ENCODE assay signal across 20 cellular contexts in genomic region chr2:43183743-43184142, GRCh38. TPM values are rescaled to one million over a fixed set of nuclear protein-coding genes. Genes with fewer than 3 reads are reported as not detected.
DNase-seq lines count a peak whose midpoint lies in the region; ATAC-seq and TF ChIP-seq lines count a peak whose summit lies in the region.
"Had no signal": no experiment of that assay in that cellular context is flagged by ENCODE, and none has a peak within 500 bp of the region (broad histone marks: within the 10 kb centered on the region; RNA-seq: fewer than 3 reads in every experiment).

No MANE protein-coding gene starts in this region.

- no peak for TF ChIP-seq POLR2A in breast epithelium (IDR thresholded peaks at IDR 0.05)
- no peak for TF ChIP-seq POLR2A in upper lobe of left lung (IDR thresholded peaks at IDR 0.05)

- TF ChIP-seq CTCF in MCF 10A (IDR thresholded peaks at IDR 0.05; ENCODE audit: unreplicated experiment) (no peak), breast epithelium (IDR thresholded peaks at IDR 0.05) (no peak), endodermal cell (conservative IDR thresholded peaks at IDR 0.05) (no peak), upper lobe of left lung (IDR thresholded peaks at IDR 0.05) (no peak)

- no peak for TF ChIP-seq EP300 in upper lobe of left lung (IDR thresholded peaks at IDR 0.05)

- no TSS peak for BruUV-seq in MCF 10A (replicated peaks; lab: Mats Ljungman, UMichigan)

- H3K27me3 Mint-ChIP-seq in MCF 10A (ENCODE audit: insufficient read depth, unreplicated experiment) (no peaks in the 10 kb centered on the region), endodermal cell (ENCODE audit: insufficient read depth) (no peaks in the 10 kb centered on the region)
- no peaks in the 10 kb centered on the region for H3K27me3 Mint-ChIP-seq in stimulated activated naive B cell treated with anti-CD40 and anti-IgM and Interleukin-4, amounts not matched to agents 10 μg/mL and 1 μg/mL and 100 μg/mL, for 72 hours

- no peak for ATAC-seq in stimulated activated effector memory CD8-positive, alpha-beta T cell treated with anti-CD3 and anti-CD28 coated beads, Interleukin-12 subunit alpha, Interleukin-12 subunit beta, amount 100 ng/mL, for 72 hours
- no peak for ATAC-seq in stimulated activated naive B cell treated with anti-CD40 and anti-IgM and Interleukin-4, amounts not matched to agents 10 μg/mL and 1 μg/mL and 100 μg/mL, for 72 hours (replicated peaks)
- ATAC-seq in upper lobe of left lung (ENCODE audit: low FRiP score in 2 of 2), result no peak
- ATAC-seq: gastrocnemius medialis had no signal

- CTCF ChIA-PET in MCF 10A (lab: Yijun Ruan, JAX), result no interaction called here

- WGBS in endodermal cell (ENCODE audit: insufficient coverage in 1 of 2, insufficient read length in 1 of 2), 2 experiments, result 60 to 68% methylated on average over 1 to 5 of the region's 5 CpGs
- 71 to 85% methylated on average over 5 of the region's 5 CpGs for WGBS in upper lobe of left lung, 2 donors

- H3K4me1 ChIP-seq in breast epithelium, result peaks cover 0 to under 1% of the 10 kb centered on the region in 2 donors
- H3K4me1 ChIP-seq in endodermal cell (ENCODE audit: control insufficient read depth, insufficient read depth, low read length), result peaks cover 4% of the 10 kb centered on the region
- peaks cover 15 to 42% (median 26%) of the 10 kb centered on the region in 4 donors for H3K4me1 ChIP-seq in upper lobe of left lung

- H3K36me3 ChIP-seq in breast epithelium (no peaks in the 10 kb centered on the region), endodermal cell (ENCODE audit: control insufficient read depth, insufficient read depth, low read length) (no peaks in the 10 kb centered on the region), upper lobe of left lung (no peaks in the 10 kb centered on the region)
- H3K36me3 ChIP-seq: gastrocnemius medialis, ovary, right atrium auricular region, thoracic aorta had no signal

- intact Hi-C loops in MCF 10A (cut with micrococcal nuclease), result loop anchor here (1.0 kb wide), 1 partner anchor 25 kb away; no protein-coding TSS in a partner anchor
- intact Hi-C loops in breast epithelium (cut with DNase I; ENCODE audit: low total_unique reads), result no loop called here

- H3K27ac Mint-ChIP-seq in MCF 10A (ENCODE audit: low read depth, unreplicated experiment), result peak overlapping the region; percentile 92
- H3K27ac Mint-ChIP-seq in endodermal cell, result no peak overlapping the region
- peak overlapping the region; percentile 80 for H3K27ac Mint-ChIP-seq in stimulated activated effector memory CD8-positive, alpha-beta T cell treated with anti-CD3 and anti-CD28 coated beads, Interleukin-12 subunit alpha, Interleukin-12 subunit beta, amount 100 ng/mL, for 72 hours
- no peak overlapping the region for H3K27ac Mint-ChIP-seq in stimulated activated naive B cell treated with anti-CD40 and anti-IgM and Interleukin-4, amounts not matched to agents 10 μg/mL and 1 μg/mL and 100 μg/mL, for 72 hours

- POLR2A ChIA-PET in MCF 10A (lab: Yijun Ruan, JAX), result interaction anchor here (0.8 to 12.3 kb wide), 2 partner anchors 26 to 40 kb away, joined by 4 to 329 read pairs; partner anchors contain the start of gene ZFP36L2

- H3K9me3 Mint-ChIP-seq in MCF 10A (ENCODE audit: unreplicated experiment), result no peaks in the 10 kb centered on the region
- H3K9me3 Mint-ChIP-seq in endodermal cell, result no peaks in the 10 kb centered on the region
- H3K9me3 Mint-ChIP-seq in stimulated activated effector memory CD8-positive, alpha-beta T cell treated with anti-CD3 and anti-CD28 coated beads, Interleukin-12 subunit alpha, Interleukin-12 subunit beta, amount 100 ng/mL, for 72 hours, result no peaks in the 10 kb centered on the region
- no peaks in the 10 kb centered on the region for H3K9me3 Mint-ChIP-seq in stimulated activated naive B cell treated with anti-CD40 and anti-IgM and Interleukin-4, amounts not matched to agents 10 μg/mL and 1 μg/mL and 100 μg/mL, for 72 hours

- DNase-seq in MCF 10A (ENCODE audit: unreplicated experiment) (no peak), breast epithelium (ENCODE audit: low spot score in 2 of 2) (no peak), SW480 (ENCODE audit: low spot score) (peak; percentile 71), endodermal cell (peak; percentile 52), EL (no peak), upper lobe of left lung (no peak)
- DNase-seq in stimulated activated effector memory CD8-positive, alpha-beta T cell treated with anti-CD3 and anti-CD28 coated beads, Interleukin-12 subunit alpha, Interleukin-12 subunit beta, amount 100 ng/mL, for 72 hours (ENCODE audit: low spot score in 2 of 2), result no peak
- DNase-seq in stimulated activated naive B cell treated with anti-CD40 and anti-IgM and Interleukin-4, amounts not matched to agents 10 μg/mL and 1 μg/mL and 100 μg/mL, for 72 hours, result no peak
- DNase-seq: activated effector memory CD4-positive, alpha-beta T cell treated with Interleukin-2 at 50 U/mL for 16 hours; anterior cingulate cortex; caudate nucleus; dorsolateral prefrontal cortex; erythroblast; gastrocnemius medialis; NCI-H2107; NCI-H524; ovary had no signal

- H3K4me3 ChIP-seq in breast epithelium (no peak overlapping the region), endodermal cell (ENCODE audit: low read length) (no peak overlapping the region), upper lobe of left lung (no peak overlapping the region)
- H3K4me3 ChIP-seq: dorsolateral prefrontal cortex, gastrocnemius medialis, ovary, right atrium auricular region, thoracic aorta had no signal

- H3K27ac ChIP-seq in breast epithelium (no peak overlapping the region), endodermal cell (ENCODE audit: low read depth, low read length) (no peak overlapping the region), upper lobe of left lung (no peak overlapping the region)
- H3K27ac ChIP-seq: dorsolateral prefrontal cortex, ovary, right atrium auricular region, thoracic aorta had no signal

- no peak overlapping the region for H3K9ac ChIP-seq in endodermal cell (ENCODE audit: extremely low read depth, low read length, poor library complexity, severe bottlenecking)

- H3K9me3 ChIP-seq in breast epithelium, result no peaks in the 10 kb centered on the region
- no peaks in the 10 kb centered on the region for H3K9me3 ChIP-seq in endodermal cell (ENCODE audit: control insufficient read depth, low read length)
- no peaks in the 10 kb centered on the region for H3K9me3 ChIP-seq in upper lobe of left lung
- H3K9me3 ChIP-seq: gastrocnemius medialis, ovary, right atrium auricular region, thoracic aorta had no signal

- H3K4me3 Mint-ChIP-seq in MCF 10A (ENCODE audit: unreplicated experiment) (no peak overlapping the region), endodermal cell (no peak overlapping the region)
- peak overlapping the region; percentile 48 for H3K4me3 Mint-ChIP-seq in stimulated activated effector memory CD8-positive, alpha-beta T cell treated with anti-CD3 and anti-CD28 coated beads, Interleukin-12 subunit alpha, Interleukin-12 subunit beta, amount 100 ng/mL, for 72 hours
- H3K4me3 Mint-ChIP-seq in stimulated activated naive B cell treated with anti-CD40 and anti-IgM and Interleukin-4, amounts not matched to agents 10 μg/mL and 1 μg/mL and 100 μg/mL, for 72 hours, result no peak overlapping the region
- H3K4me3 Mint-ChIP-seq: CD14-positive monocyte had no signal

- no peaks in the 10 kb centered on the region for H3K27me3 ChIP-seq in breast epithelium
- no peaks in the 10 kb centered on the region for H3K27me3 ChIP-seq in endodermal cell (ENCODE audit: control insufficient read depth, insufficient read depth, low read length, poor library complexity, severe bottlenecking)
- H3K27me3 ChIP-seq in upper lobe of left lung, result no peaks in the 10 kb centered on the region
- H3K27me3 ChIP-seq: dorsolateral prefrontal cortex, gastrocnemius medialis, ovary, right atrium auricular region had no signal

- H3K36me3 Mint-ChIP-seq in MCF 10A (ENCODE audit: insufficient read depth, unreplicated experiment) (no peaks in the 10 kb centered on the region), endodermal cell (ENCODE audit: low read depth) (no peaks in the 10 kb centered on the region)
- H3K36me3 Mint-ChIP-seq in stimulated activated effector memory CD8-positive, alpha-beta T cell treated with anti-CD3 and anti-CD28 coated beads, Interleukin-12 subunit alpha, Interleukin-12 subunit beta, amount 100 ng/mL, for 72 hours, result no peaks in the 10 kb centered on the region
- peaks cover 3 to 6% of the 10 kb centered on the region in 2 donors for H3K36me3 Mint-ChIP-seq in stimulated activated naive B cell treated with anti-CD40 and anti-IgM and Interleukin-4, amounts not matched to agents 10 μg/mL and 1 μg/mL and 100 μg/mL, for 72 hours

- H3K4me1 Mint-ChIP-seq in MCF 10A (ENCODE audit: insufficient read depth, unreplicated experiment) (peaks cover 36% of the 10 kb centered on the region), endodermal cell (peaks cover 43% of the 10 kb centered on the region)
- H3K4me1 Mint-ChIP-seq in stimulated activated effector memory CD8-positive, alpha-beta T cell treated with anti-CD3 and anti-CD28 coated beads, Interleukin-12 subunit alpha, Interleukin-12 subunit beta, amount 100 ng/mL, for 72 hours, result peaks cover 54% of the 10 kb centered on the region
- peaks cover 14 to 36% of the 10 kb centered on the region in 2 donors for H3K4me1 Mint-ChIP-seq in stimulated activated naive B cell treated with anti-CD40 and anti-IgM and Interleukin-4, amounts not matched to agents 10 μg/mL and 1 μg/mL and 100 μg/mL, for 72 hours

RNA-seq across cellular contexts. Expression of gene ZFP36L2, which starts 42.7 kb away (rescaled TPM):
- 107 and 162 TPM in 2 replicates for total RNA-seq in MCF 10A (2022)
- 100 to 1,000 TPM; 111 to 155 (median 124) TPM for total RNA-seq in breast epithelium
- 100 to 1,000 TPM in 1 of 2 donors, 10 to 100 TPM in 1; 77.1 to 114 TPM for total RNA-seq in endodermal cell
- polyA plus RNA-seq in endodermal cell (2013, experiment 1 of 2), result 59.2 TPM
- polyA plus RNA-seq in endodermal cell (2013, experiment 2 of 2), result 48.7 TPM
- 100 to 1,000 TPM in 4 of 6 donors, 10 to 100 TPM in 2; 65.4 to 180 (median 127) TPM for total RNA-seq in upper lobe of left lung

Comparison
In these comparisons a context has a peak if more than half of its experiments do, and no peak if none do; other contexts are left out.
1. DNase-seq: peak in SW480 (single experiment) and endodermal cell (single experiment); none in MCF 10A (single experiment), breast epithelium (0 of 2), stimulated activated effector memory CD8-positive, alpha-beta T cell treated with anti-CD3 and anti-CD28 coated beads, Interleukin-12 subunit alpha, Interleukin-12 subunit beta, amount 100 ng/mL, for 72 hours (0 of 2), EL (single experiment), stimulated activated naive B cell treated with anti-CD40 and anti-IgM and Interleukin-4, amounts not matched to agents 10 μg/mL and 1 μg/mL and 100 μg/mL, for 72 hours (single experiment) and upper lobe of left lung (0 of 2).
2. H3K27ac Mint-ChIP-seq: peak in MCF 10A (single experiment) and stimulated activated effector memory CD8-positive, alpha-beta T cell treated with anti-CD3 and anti-CD28 coated beads, Interleukin-12 subunit alpha, Interleukin-12 subunit beta, amount 100 ng/mL, for 72 hours (single experiment); none in endodermal cell (single experiment) and stimulated activated naive B cell treated with anti-CD40 and anti-IgM and Interleukin-4, amounts not matched to agents 10 μg/mL and 1 μg/mL and 100 μg/mL, for 72 hours (single experiment).